Comparison of ENCODE assay signal across 8 cellular contexts in genomic region chr4:138494931-138495330, GRCh38.
DNase-seq lines count a peak whose midpoint lies in the region; ATAC-seq and TF ChIP-seq lines count a peak whose summit lies in the region.

No MANE protein-coding gene starts in this region.

- H2AFZ ChIP-seq in HCT116 (ENCODE audit: low read depth, low read length, poor library complexity, severe bottlenecking), result no peak overlapping the region
- H2AFZ ChIP-seq in hepatocyte, result no peak overlapping the region

- H3K4me2 ChIP-seq in HCT116 (ENCODE audit: low read length) (no peak overlapping the region), hepatocyte (no peak overlapping the region)

- H3K4me3 ChIP-seq in HCT116 (replicated peaks in 1 of 2; ENCODE audit: low read depth in 1 of 2, low read length in 2 of 2), result no peak overlapping the region
- no peak overlapping the region for H3K4me3 ChIP-seq in hepatocyte

- peak; percentile 92 for ATAC-seq in HCT116
- no peak for ATAC-seq in HG02763 (IDR thresholded peaks at IDR 0.05; ENCODE audit: unreplicated experiment)
- no peak for ATAC-seq in GM21381 (IDR thresholded peaks at IDR 0.05; ENCODE audit: unreplicated experiment)

- no TSS peak for BruUV-seq in HCT116 (replicated peaks; lab: Mats Ljungman, UMichigan)

- H3K9me3 ChIP-seq in HCT116 (ENCODE audit: control insufficient read depth in 1 of 2, insufficient read depth in 1 of 2, low read depth in 1 of 2, low read length in 2 of 2) (no peaks in the 10 kb centered on the region), hepatocyte (ENCODE audit: low read depth) (no peaks in the 10 kb centered on the region)

- no peaks in the 10 kb centered on the region for H3K79me2 ChIP-seq in HCT116 (ENCODE audit: insufficient read depth, low read length)
- H3K79me2 ChIP-seq in hepatocyte, result no peaks in the 10 kb centered on the region

- peak; percentile 20 to 37 (median 33); a peak in 2 of 6 replicates for TF ChIP-seq CTCF in HCT116 (IDR thresholded peaks at IDR 0.05 in 2 of 3, conservative IDR thresholded peaks at IDR 0.05 in 1 of 3; ENCODE audit: borderline replicate concordance in 1 of 3, insufficient read depth in 1 of 3, low read depth in 2 of 3, low read length in 2 of 3)
- no peak for TF ChIP-seq CTCF in RWPE1 (conservative IDR thresholded peaks at IDR 0.05; ENCODE audit: low read depth)
- peak; percentile 3 for TF ChIP-seq CTCF in hepatocyte (IDR thresholded peaks at IDR 0.05; ENCODE audit: poor library complexity)

- no peaks in the 10 kb centered on the region for H3K9me2 ChIP-seq in HCT116 (ENCODE audit: insufficient read depth)
- no peaks in the 10 kb centered on the region for H3K9me2 ChIP-seq in hepatocyte (replicated peaks; ENCODE audit: insufficient read depth)

- no peak overlapping the region for H3K27ac ChIP-seq in HCT116 (ENCODE audit: low read depth, low read length)
- H3K27ac ChIP-seq in RWPE1, result no peak overlapping the region
- no peak overlapping the region for H3K27ac ChIP-seq in hepatocyte

- H3K36me3 ChIP-seq in HCT116 (ENCODE audit: control insufficient read depth in 1 of 2, insufficient read depth in 2 of 2, low read length in 2 of 2), result no peaks in the 10 kb centered on the region
- H3K36me3 ChIP-seq in hepatocyte (replicated peaks; ENCODE audit: insufficient read depth, low read depth), result no peaks in the 10 kb centered on the region

- CTCF ChIA-PET in HCT116 (lab: Charles Lee) (interaction anchor here (0.7 to 2.1 kb wide), 9 partner anchors 10 to 460 kb away, joined by 3 to 12 read pairs (median 4); partner anchors contain the start of gene SLC7A11), RWPE1 (lab: Yijun Ruan, JAX) (no interaction called here)

- TF ChIP-seq RAD21 in HCT116 (IDR thresholded peaks at IDR 0.05; ENCODE audit: low read depth), result peak; percentile 57

- POLR2A ChIA-PET in HCT116 (lab: Charles Lee), result no interaction called here
- POLR2A ChIA-PET in RWPE1 (lab: Yijun Ruan, JAX; ENCODE audit: low non-redundant PET), result no interaction called here

- TF ChIP-seq POLR2A in HCT116 (IDR thresholded peaks at IDR 0.05; ENCODE audit: borderline replicate concordance, extremely low read depth, insufficient read depth, insufficient read length), result no peak

- peak; percentile 55 for DNase-seq in EL
- peak; percentile 13 for DNase-seq in HCT116 (ENCODE audit: low read depth, low spot score)
- peak; percentile 10 for DNase-seq in RWPE1 (ENCODE audit: low spot score)
- no peak for DNase-seq in hepatocyte (ENCODE audit: low spot score)
- no peak for DNase-seq in SHP77 treated with DMSO at 0.1 percent for 48 hours (lab: John Stamatoyannopoulos, UW)
- DNase-seq in stimulated activated CD4-positive, alpha-beta T cell treated with anti-CD3 and anti-CD28 coated beads, Interleukin-4, amount 100 ng/mL, for 1 hour, result no peak

- 71% methylated on average over 4 of the region's 4 CpGs for WGBS in hepatocyte (ENCODE audit: low lambda C conversion rate, missing lambda C conversion rate)

- H3K4me1 ChIP-seq in HCT116 (ENCODE audit: control insufficient read depth in 1 of 2, insufficient read depth in 2 of 2, low read length in 2 of 2), result no peaks in the 10 kb centered on the region
- no peaks in the 10 kb centered on the region for H3K4me1 ChIP-seq in hepatocyte (ENCODE audit: insufficient read depth)

- intact Hi-C loops in HCT116 (cut with micrococcal nuclease), result no loop called here

- H4K20me1 ChIP-seq in HCT116 (ENCODE audit: insufficient read depth), result no peaks in the 10 kb centered on the region
- no peaks in the 10 kb centered on the region for H4K20me1 ChIP-seq in hepatocyte (ENCODE audit: insufficient read depth, poor library complexity, severe bottlenecking)

- no peak overlapping the region for H3K9ac ChIP-seq in HCT116 (ENCODE audit: low read length)

- no peaks in the 10 kb centered on the region for H3K27me3 ChIP-seq in HCT116 (ENCODE audit: insufficient read depth, low read length)
- H3K27me3 ChIP-seq in hepatocyte, result no peaks in the 10 kb centered on the region

- RAD21 ChIA-PET in HCT116 (lab: Charles Lee; ENCODE audit: low non-redundant PET in 1 of 2, low total read pairs in 2 of 2, uncharacterized antibody in 2 of 2, unreplicated experiment in 2 of 2), result interaction anchor here in 1 of 2 experiments (0.9 kb wide), 1 partner anchor 460 kb away, joined by 4 read pairs; no protein-coding TSS in a partner anchor

TF ChIP-seq in HCT116, 20 proteins besides CTCF, POLR2A, EP300 and RAD21:
- TF ChIP-seq CEBPB (IDR thresholded peaks at IDR 0.05; ENCODE audit: low read depth) (no peak), POLR2AphosphoS5 (IDR thresholded peaks at IDR 0.05; ENCODE audit: low read depth, low read length) (no peak), CBX3 (IDR thresholded peaks at IDR 0.05; ENCODE audit: low read depth) (no peak), YY1 (IDR thresholded peaks at IDR 0.05; ENCODE audit: extremely low read depth, insufficient replicate concordance, low read depth, low read length) (no peak), EGR1 (IDR thresholded peaks at IDR 0.05; ENCODE audit: low read depth) (no peak), ZFX (IDR thresholded peaks at IDR 0.05) (no peak), ELF1 (IDR thresholded peaks at IDR 0.05; ENCODE audit: borderline replicate concordance, low read depth) (no peak), FOSL1 (IDR thresholded peaks at IDR 0.05; ENCODE audit: low read depth) (no peak)
- TF ChIP-seq, protein P1, sequence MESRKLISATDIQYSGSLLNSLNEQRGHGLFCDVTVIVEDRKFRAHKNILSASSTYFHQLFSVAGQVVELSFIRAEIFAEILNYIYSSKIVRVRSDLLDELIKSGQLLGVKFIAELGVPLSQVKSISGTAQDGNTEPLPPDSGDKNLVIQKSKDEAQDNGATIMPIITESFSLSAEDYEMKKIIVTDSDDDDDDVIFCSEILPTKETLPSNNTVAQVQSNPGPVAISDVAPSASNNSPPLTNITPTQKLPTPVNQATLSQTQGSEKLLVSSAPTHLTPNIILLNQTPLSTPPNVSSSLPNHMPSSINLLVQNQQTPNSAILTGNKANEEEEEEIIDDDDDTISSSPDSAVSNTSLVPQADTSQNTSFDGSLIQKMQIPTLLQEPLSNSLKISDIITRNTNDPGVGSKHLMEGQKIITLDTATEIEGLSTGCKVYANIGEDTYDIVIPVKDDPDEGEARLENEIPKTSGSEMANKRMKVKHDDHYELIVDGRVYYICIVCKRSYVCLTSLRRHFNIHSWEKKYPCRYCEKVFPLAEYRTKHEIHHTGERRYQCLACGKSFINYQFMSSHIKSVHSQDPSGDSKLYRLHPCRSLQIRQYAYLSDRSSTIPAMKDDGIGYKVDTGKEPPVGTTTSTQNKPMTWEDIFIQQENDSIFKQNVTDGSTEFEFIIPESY (IDR thresholded peaks at IDR 0.05; ENCODE audit: extremely low read depth, insufficient replicate concordance, low read length), result no peak

Comparison
In these comparisons a context has a peak if more than half of its experiments do, and no peak if none do; other contexts are left out.
1. DNase-seq: peak in EL (single experiment), HCT116 (single experiment) and RWPE1 (single experiment); none in hepatocyte (single experiment), SHP77 treated with DMSO at 0.1 percent for 48 hours (single experiment) and stimulated activated CD4-positive, alpha-beta T cell treated with anti-CD3 and anti-CD28 coated beads, Interleukin-4, amount 100 ng/mL, for 1 hour (single experiment).